ENCODE assay signal across 1 cellular context in the genomic region with DNA sequence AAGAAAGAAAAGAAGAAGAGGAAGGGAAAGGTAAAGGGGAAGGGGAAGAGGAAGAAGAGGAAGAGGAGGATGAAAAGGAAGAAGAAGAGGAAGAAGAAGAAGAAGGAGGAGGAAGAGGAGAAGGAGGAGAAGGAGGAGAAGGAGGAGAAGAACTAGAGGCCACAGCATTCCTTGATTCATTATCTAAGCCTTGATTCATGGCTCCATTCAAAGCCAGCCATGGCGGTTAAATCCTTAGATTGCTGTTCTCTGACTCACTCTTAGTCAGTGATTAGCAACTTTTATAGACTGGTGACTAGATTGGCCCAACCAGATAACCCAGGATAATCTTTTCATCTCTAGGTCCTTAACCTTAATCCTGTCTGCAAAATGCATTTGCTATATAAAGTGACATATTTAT.
A peak's percentile ranks its signal among the peaks of the same experiment; 100 is the strongest.
TF ChIP-seq lines count a peak whose summit lies in the region.

No MANE protein-coding gene starts in this region.

TF ChIP-seq in K562, 482 proteins besides CTCF, POLR2A, EP300 and RAD21 (continued from another document):
- 0 out of 4 replicates have a peak, but pooled peaks of 1 of the 2 experiments have one; percentile 9 for TF ChIP-seq RCOR1 (IDR thresholded peaks at IDR 0.05; ENCODE audit: borderline replicate concordance in 1 of 2, low read depth in 2 of 2, low read length in 2 of 2)
- TF ChIP-seq BACH1 (tag; IDR thresholded peaks at IDR 0.05) = no peak
- TF ChIP-seq FOSL1 (tag; conservative IDR thresholded peaks at IDR 0.05) = peak; percentile 87
- TF ChIP-seq KDM1A (IDR thresholded peaks at IDR 0.05) = peak in 1 of 2 experiments; percentile 38; a peak in 1 of 4 replicates
